Comparison of ENCODE assay signal across 11 cellular contexts in genomic region chr9:7094052-7094451, GRCh38.
A peak's percentile ranks its signal among the peaks of the same experiment; 100 is the strongest.
DNase-seq lines count a peak whose midpoint lies in the region; ATAC-seq, FAIRE-seq and TF ChIP-seq lines count a peak whose summit lies in the region.
"Had no signal": no experiment of that assay in that cellular context is flagged by ENCODE, and none has a peak within 500 bp of the region (broad histone marks: within the 10 kb centered on the region; RNA-seq: fewer than 3 reads in every experiment).

No MANE protein-coding gene starts in this region.

- no peak for DNase-seq in A673 (ENCODE audit: low spot score)
- DNase-seq in GM23338 (ENCODE audit: low spot score), result peak; percentile 71
- no peak for DNase-seq in adrenal gland
- no peak for DNase-seq in keratinocyte (ENCODE audit: low read depth, low spot score)
- DNase-seq in effector CD8-positive, alpha-beta T cell (lab: John Stamatoyannopoulos, UW), result no peak
- DNase-seq in GM20000 (ENCODE audit: low spot score), result no peak
- DNase-seq in Peyer's patch, result no peak
- DNase-seq: NCI-H187 treated with DMSO at 0.1 percent for 48 hours had no signal

- no peak overlapping the region for H2AFZ ChIP-seq in GM23338
- H2AFZ ChIP-seq in keratinocyte (ENCODE audit: control insufficient read depth, low read length), result no peak overlapping the region

- 85 to 93% (median 91%) methylated on average over 2 of the region's 2 CpGs for WGBS in adrenal gland, 4 donors

- TF ChIP-seq CTCF in A673 (conservative IDR thresholded peaks at IDR 0.05; ENCODE audit: low read depth, low read length), result peak; percentile 44
- TF ChIP-seq CTCF in GM23338 (conservative IDR thresholded peaks at IDR 0.05; ENCODE audit: low read depth in 2 of 2), result peak; percentile 63 to 69
- TF ChIP-seq CTCF in adrenal gland (IDR thresholded peaks at IDR 0.05), result peak in 4 of 6 experiments; percentile 22 to 34 (median 28)
- TF ChIP-seq CTCF in keratinocyte (optimal IDR thresholded peaks at IDR 0.05 in 1 of 3, IDR thresholded peaks at IDR 0.05 in 1 of 3, conservative IDR thresholded peaks at IDR 0.05 in 1 of 3; ENCODE audit: extremely low read depth in 1 of 3, insufficient read depth in 2 of 3, low read length in 3 of 3), result peak; percentile 29 to 40 (median 33)
- TF ChIP-seq CTCF in GM20000 (IDR thresholded peaks at IDR 0.05; ENCODE audit: extremely low read depth, missing control alignments), result no peak
- peak in 3 of 6 experiments; percentile 9 to 26 (median 9) for TF ChIP-seq CTCF in Peyer's patch (IDR thresholded peaks at IDR 0.05)

- dilution Hi-C loops in keratinocyte (cut with MboI; ENCODE audit: extremely low pct_ligation_motif_present, low sequenced_read_pairs), result no loop called here

- peaks cover 5% of the 10 kb centered on the region; the same call in 2 of the 3 replicates for H3K9me3 Mint-ChIP-seq in GM23338

- no peak overlapping the region for H3K9ac ChIP-seq in keratinocyte (ENCODE audit: control insufficient read depth, extremely low read depth, insufficient read depth, low read length)

- H3K79me2 ChIP-seq in GM23338 (replicated peaks; ENCODE audit: insufficient read depth) (no peaks in the 10 kb centered on the region), keratinocyte (ENCODE audit: control insufficient read depth, insufficient read depth, low read length) (no peaks in the 10 kb centered on the region)

- no peaks in the 10 kb centered on the region for H3K27me3 Mint-ChIP-seq in GM23338 (ENCODE audit: insufficient read depth, low read depth, poor library complexity)

- H3K4me1 Mint-ChIP-seq in GM23338, result peaks cover 12% of the 10 kb centered on the region

- H3K4me3 Mint-ChIP-seq in GM23338, result no peak overlapping the region

- no peak for FAIRE-seq in keratinocyte (lab: Jason Lieb, UNC)

- H3K4me1 ChIP-seq in A673 (ENCODE audit: insufficient read depth, low read length, poor library complexity, severe bottlenecking) (peaks cover 6% of the 10 kb centered on the region), GM23338 (ENCODE audit: insufficient read depth) (no peaks in the 10 kb centered on the region), adrenal gland (replicated peaks in 1 of 2) (peaks cover 7 to 8% of the 10 kb centered on the region in 2 donors), keratinocyte (ENCODE audit: control insufficient read depth, extremely low read depth, insufficient read depth, low read length) (no peaks in the 10 kb centered on the region), Peyer's patch (no peaks in the 10 kb centered on the region)

- H3K4me3 ChIP-seq in A673 (ENCODE audit: low read depth, low read length, poor library complexity, severe bottlenecking) (no peak overlapping the region), GM23338 (no peak overlapping the region), adrenal gland (no peak overlapping the region), keratinocyte (ENCODE audit: control insufficient read depth in 2 of 3, extremely low read depth in 1 of 3, insufficient read depth in 2 of 3, low read depth in 1 of 3, low read length in 3 of 3) (no peak overlapping the region), Peyer's patch (no peak overlapping the region)
- H3K4me3 ChIP-seq: lung had no signal

- no peaks in the 10 kb centered on the region for H3K9me1 ChIP-seq in keratinocyte (ENCODE audit: control insufficient read depth, extremely low read depth, insufficient read depth, low read length)

- H3K9me3 ChIP-seq in A673 (ENCODE audit: low read depth, low read length, poor library complexity, severe bottlenecking) (no peaks in the 10 kb centered on the region), adrenal gland (replicated peaks in 1 of 3) (no peaks in the 10 kb centered on the region), keratinocyte (ENCODE audit: control insufficient read depth, low read depth, low read length) (no peaks in the 10 kb centered on the region), Peyer's patch (no peaks in the 10 kb centered on the region)

- H3K4me2 ChIP-seq in GM23338 (no peak overlapping the region), keratinocyte (ENCODE audit: control insufficient read depth, extremely low read depth, insufficient read depth, low read depth, low read length) (no peak overlapping the region)

- CTCF ChIA-PET in A673 (lab: Charles Lee), result no interaction called here

- ATAC-seq in GM23338 (peak; percentile 83), GM21576 (IDR thresholded peaks at IDR 0.05; ENCODE audit: unreplicated experiment) (no peak)
- ATAC-seq: activated CD4-positive, CD25-positive, alpha-beta regulatory T cell treated with anti-CD3 and anti-CD28 coated beads, Interleukin-2, amount 50 U/mL, for 24 hours had no signal

- H3K27me3 ChIP-seq in A673 (replicated peaks; ENCODE audit: insufficient read depth, low read depth, low read length, poor library complexity) (no peaks in the 10 kb centered on the region), GM23338 (ENCODE audit: insufficient read depth) (no peaks in the 10 kb centered on the region), adrenal gland (no peaks in the 10 kb centered on the region), keratinocyte (ENCODE audit: control insufficient read depth, extremely low read depth, insufficient read depth, low read length) (no peaks in the 10 kb centered on the region), Peyer's patch (no peaks in the 10 kb centered on the region)

- no peaks in the 10 kb centered on the region for H3K9me2 ChIP-seq in GM23338 (ENCODE audit: insufficient read depth)

- no TSS peak for BruUV-seq in A673 (replicated peaks; lab: Mats Ljungman, UMichigan)

- no peak overlapping the region for H3K27ac Mint-ChIP-seq in GM23338

- POLR2A ChIA-PET in A673 (lab: Charles Lee; ENCODE audit: low non-redundant PET), result no interaction called here

- H3K36me3 ChIP-seq in A673 (ENCODE audit: insufficient read depth, low read length, poor library complexity, severe bottlenecking) (no peaks in the 10 kb centered on the region), GM23338 (ENCODE audit: insufficient read depth) (no peaks in the 10 kb centered on the region), adrenal gland (replicated peaks in 1 of 2) (no peaks in the 10 kb centered on the region), keratinocyte (ENCODE audit: control insufficient read depth in 2 of 2, extremely low read depth in 1 of 2, insufficient read depth in 2 of 2, low read length in 2 of 2) (no peaks in the 10 kb centered on the region), Peyer's patch (no peaks in the 10 kb centered on the region)

- H4K20me1 ChIP-seq in GM23338 (replicated peaks; ENCODE audit: insufficient read depth), result no peaks in the 10 kb centered on the region
- H4K20me1 ChIP-seq in keratinocyte (ENCODE audit: control insufficient read depth, extremely low read depth, insufficient read depth, low read length), result no peaks in the 10 kb centered on the region

- TF ChIP-seq POLR2A in adrenal gland (IDR thresholded peaks at IDR 0.05) (no peak), Peyer's patch (IDR thresholded peaks at IDR 0.05) (no peak)

- intact Hi-C loops in A673 (cut with micrococcal nuclease; ENCODE audit: unreplicated experiment), result loop anchor here (10.0 kb wide), 1 partner anchor 61 kb away; no protein-coding TSS in a partner anchor
- intact Hi-C loops in adrenal gland (cut with DNase I), result no loop called here

- peaks cover 6% of the 10 kb centered on the region for H3K36me3 Mint-ChIP-seq in GM23338 (ENCODE audit: low read depth)

- H3K27ac ChIP-seq in A673 (ENCODE audit: low read depth, low read length, poor library complexity, severe bottlenecking) (no peak overlapping the region), GM23338 (ENCODE audit: low read depth) (no peak overlapping the region), adrenal gland (no peak overlapping the region), keratinocyte (ENCODE audit: control insufficient read depth, insufficient read depth, low read length) (no peak overlapping the region), Peyer's patch (no peak overlapping the region)

- no peaks in the 10 kb centered on the region for H3F3A ChIP-seq in GM23338 (replicated peaks; ENCODE audit: low read depth)

TF ChIP-seq in GM23338, 12 proteins besides CTCF, POLR2A, EP300 and RAD21 (continues in another document):
- no peak for TF ChIP-seq ZNF114 (CRISPR knock-in tag; IDR thresholded peaks at IDR 0.05)
- no peak for TF ChIP-seq NANOG (IDR thresholded peaks at IDR 0.05; ENCODE audit: borderline replicate concordance)
- TF ChIP-seq STAT1 (IDR thresholded peaks at IDR 0.05; ENCODE audit: unreplicated experiment), result no peak
- TF ChIP-seq ETS1 (IDR thresholded peaks at IDR 0.05), result no peak
